ENCODE assay signal across 1 cellular context in the genomic region with DNA sequence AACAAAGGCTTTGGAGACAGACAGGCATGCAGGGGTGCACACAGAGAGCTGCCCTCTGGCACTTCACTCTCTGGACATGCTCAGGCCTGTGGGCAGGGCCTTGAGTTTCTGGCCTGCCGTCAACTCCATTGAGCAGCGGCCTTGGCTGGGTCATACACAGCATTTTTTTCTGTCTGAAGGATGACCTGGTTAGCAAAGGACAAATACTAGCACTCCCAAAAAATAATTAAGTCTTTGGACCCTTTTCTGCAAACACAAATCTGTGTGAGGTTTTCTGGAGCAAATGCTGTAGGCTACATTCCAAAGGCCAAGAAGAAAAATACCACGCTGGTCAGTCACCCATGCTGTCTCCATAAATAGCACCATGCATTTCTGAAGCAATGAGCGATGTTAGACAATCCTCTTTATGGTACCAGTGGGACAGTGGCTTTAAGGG.
TF ChIP-seq lines count a peak whose summit lies in the region.

No MANE protein-coding gene starts in this region.

TF ChIP-seq in SK-N-SH, 30 proteins besides CTCF, POLR2A, EP300 and RAD21 (continued from another document):
- TF ChIP-seq, protein P1, sequence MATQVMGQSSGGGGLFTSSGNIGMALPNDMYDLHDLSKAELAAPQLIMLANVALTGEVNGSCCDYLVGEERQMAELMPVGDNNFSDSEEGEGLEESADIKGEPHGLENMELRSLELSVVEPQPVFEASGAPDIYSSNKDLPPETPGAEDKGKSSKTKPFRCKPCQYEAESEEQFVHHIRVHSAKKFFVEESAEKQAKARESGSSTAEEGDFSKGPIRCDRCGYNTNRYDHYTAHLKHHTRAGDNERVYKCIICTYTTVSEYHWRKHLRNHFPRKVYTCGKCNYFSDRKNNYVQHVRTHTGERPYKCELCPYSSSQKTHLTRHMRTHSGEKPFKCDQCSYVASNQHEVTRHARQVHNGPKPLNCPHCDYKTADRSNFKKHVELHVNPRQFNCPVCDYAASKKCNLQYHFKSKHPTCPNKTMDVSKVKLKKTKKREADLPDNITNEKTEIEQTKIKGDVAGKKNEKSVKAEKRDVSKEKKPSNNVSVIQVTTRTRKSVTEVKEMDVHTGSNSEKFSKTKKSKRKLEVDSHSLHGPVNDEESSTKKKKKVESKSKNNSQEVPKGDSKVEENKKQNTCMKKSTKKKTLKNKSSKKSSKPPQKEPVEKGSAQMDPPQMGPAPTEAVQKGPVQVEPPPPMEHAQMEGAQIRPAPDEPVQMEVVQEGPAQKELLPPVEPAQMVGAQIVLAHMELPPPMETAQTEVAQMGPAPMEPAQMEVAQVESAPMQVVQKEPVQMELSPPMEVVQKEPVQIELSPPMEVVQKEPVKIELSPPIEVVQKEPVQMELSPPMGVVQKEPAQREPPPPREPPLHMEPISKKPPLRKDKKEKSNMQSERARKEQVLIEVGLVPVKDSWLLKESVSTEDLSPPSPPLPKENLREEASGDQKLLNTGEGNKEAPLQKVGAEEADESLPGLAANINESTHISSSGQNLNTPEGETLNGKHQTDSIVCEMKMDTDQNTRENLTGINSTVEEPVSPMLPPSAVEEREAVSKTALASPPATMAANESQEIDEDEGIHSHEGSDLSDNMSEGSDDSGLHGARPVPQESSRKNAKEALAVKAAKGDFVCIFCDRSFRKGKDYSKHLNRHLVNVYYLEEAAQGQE (IDR thresholded peaks at IDR 0.05; ENCODE audit: low read depth, low read length): no peak
- TF ChIP-seq SIN3A (IDR thresholded peaks at IDR 0.05; ENCODE audit: borderline replicate concordance, low read depth, low read length): no peak
- TF ChIP-seq, protein P2, sequence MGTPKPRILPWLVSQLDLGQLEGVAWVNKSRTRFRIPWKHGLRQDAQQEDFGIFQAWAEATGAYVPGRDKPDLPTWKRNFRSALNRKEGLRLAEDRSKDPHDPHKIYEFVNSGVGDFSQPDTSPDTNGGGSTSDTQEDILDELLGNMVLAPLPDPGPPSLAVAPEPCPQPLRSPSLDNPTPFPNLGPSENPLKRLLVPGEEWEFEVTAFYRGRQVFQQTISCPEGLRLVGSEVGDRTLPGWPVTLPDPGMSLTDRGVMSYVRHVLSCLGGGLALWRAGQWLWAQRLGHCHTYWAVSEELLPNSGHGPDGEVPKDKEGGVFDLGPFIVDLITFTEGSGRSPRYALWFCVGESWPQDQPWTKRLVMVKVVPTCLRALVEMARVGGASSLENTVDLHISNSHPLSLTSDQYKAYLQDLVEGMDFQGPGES (IDR thresholded peaks at IDR 0.05; ENCODE audit: low read depth, low read length): no peak
- no peak for TF ChIP-seq FOSL2 (IDR thresholded peaks at IDR 0.05; ENCODE audit: borderline replicate concordance, low read depth)
